ENCODE assay signal across 1 cellular context in the genomic region with DNA sequence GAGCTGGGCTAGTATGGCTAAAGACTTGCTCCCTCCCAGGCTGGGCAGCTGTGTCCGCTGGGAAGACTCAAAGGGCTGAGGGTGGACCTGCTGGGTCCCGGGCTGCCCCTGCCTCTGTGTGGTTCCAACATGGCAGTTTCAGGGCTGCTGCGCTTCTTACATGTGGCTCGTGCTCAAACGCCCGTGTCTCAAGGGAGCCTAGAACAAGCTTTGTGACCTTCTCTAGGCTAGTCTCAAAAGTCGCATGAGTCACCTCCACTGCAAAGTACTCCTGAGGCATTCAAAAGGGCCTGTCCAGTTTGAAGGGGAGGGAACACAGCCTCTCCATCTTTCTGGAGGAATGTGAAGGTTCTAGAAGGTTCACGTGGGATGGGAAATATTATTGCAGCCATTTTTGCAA.
A peak's percentile ranks its signal among the peaks of the same experiment; 100 is the strongest.
TF ChIP-seq lines count a peak whose summit lies in the region.

No MANE protein-coding gene starts in this region.

TF ChIP-seq in K562, 482 proteins besides CTCF, POLR2A, EP300 and RAD21:
- no peak for TF ChIP-seq ESRRA (IDR thresholded peaks at IDR 0.05; ENCODE audit: borderline replicate concordance, low read depth)
- TF ChIP-seq, protein P1, sequence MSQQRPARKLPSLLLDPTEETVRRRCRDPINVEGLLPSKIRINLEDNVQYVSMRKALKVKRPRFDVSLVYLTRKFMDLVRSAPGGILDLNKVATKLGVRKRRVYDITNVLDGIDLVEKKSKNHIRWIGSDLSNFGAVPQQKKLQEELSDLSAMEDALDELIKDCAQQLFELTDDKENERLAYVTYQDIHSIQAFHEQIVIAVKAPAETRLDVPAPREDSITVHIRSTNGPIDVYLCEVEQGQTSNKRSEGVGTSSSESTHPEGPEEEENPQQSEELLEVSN (IDR thresholded peaks at IDR 0.05; ENCODE audit: borderline replicate concordance in 1 of 2, extremely low read depth in 1 of 2, insufficient read depth in 1 of 2, insufficient read length in 1 of 2, low read depth in 1 of 2, low read length in 1 of 2, poor library complexity in 1 of 2, severe bottlenecking in 1 of 2): peak in 1 of 2 experiments; percentile 43
- 0 out of 4 replicates have a peak, but pooled peaks of 1 of the 2 experiments have one; percentile 13 for TF ChIP-seq NRF1 (conservative IDR thresholded peaks at IDR 0.05 in 1 of 2, IDR thresholded peaks at IDR 0.05 in 1 of 2)
- TF ChIP-seq FOSL1 (tag; conservative IDR thresholded peaks at IDR 0.05): peak; percentile 70
- no peak for TF ChIP-seq DIDO1 (tag; IDR thresholded peaks at IDR 0.05; ENCODE audit: low read depth)
- TF ChIP-seq STAT6 (CRISPR knock-in tag; IDR thresholded peaks at IDR 0.05): no peak
- TF ChIP-seq, protein P2, sequence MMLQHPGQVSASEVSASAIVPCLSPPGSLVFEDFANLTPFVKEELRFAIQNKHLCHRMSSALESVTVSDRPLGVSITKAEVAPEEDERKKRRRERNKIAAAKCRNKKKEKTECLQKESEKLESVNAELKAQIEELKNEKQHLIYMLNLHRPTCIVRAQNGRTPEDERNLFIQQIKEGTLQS (IDR thresholded peaks at IDR 0.05): peak; percentile 61; the same call in 1 of the 2 replicates
- TF ChIP-seq, protein P2 (CRISPR knock-in tag; conservative IDR thresholded peaks at IDR 0.05): no peak
- TF ChIP-seq JUND (IDR thresholded peaks at IDR 0.05; ENCODE audit: borderline replicate concordance, low read depth, low read length): peak; percentile 57; the same call in 1 of the 2 replicates
- TF ChIP-seq JUND (tag; IDR thresholded peaks at IDR 0.05; ENCODE audit: borderline replicate concordance, low read depth, low read length): peak; percentile 63; the same call in 1 of the 3 replicates
